In the genomic region with DNA sequence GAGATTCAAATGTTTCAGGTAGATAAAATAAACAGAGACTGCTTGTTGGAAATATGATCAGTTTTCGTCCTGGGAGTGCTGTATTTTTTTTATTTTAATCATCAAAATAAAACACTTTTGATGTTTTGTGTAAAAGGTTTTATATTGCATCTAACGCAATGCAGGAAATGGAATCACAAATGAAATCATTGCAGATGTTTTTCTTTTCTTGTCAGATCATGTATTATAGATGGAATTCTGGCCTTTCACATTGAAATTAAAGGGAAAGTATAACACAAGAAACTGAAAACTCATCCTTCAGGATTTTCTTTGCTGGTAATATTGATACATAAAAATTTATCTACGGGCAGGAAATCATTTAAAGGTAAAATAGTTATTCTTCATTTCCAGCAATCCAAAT, we compare ENCODE assay signal across 27 cellular contexts.
A peak's percentile ranks its signal among the peaks of the same experiment; 100 is the strongest.
DNase-seq lines count a peak whose midpoint lies in the region; ATAC-seq and TF ChIP-seq lines count a peak whose summit lies in the region.
"Had no signal": no experiment of that assay in that cellular context is flagged by ENCODE, and none has a peak within 500 bp of the region (broad histone marks: within the 10 kb centered on the region; RNA-seq: fewer than 3 reads in every experiment).

No MANE protein-coding gene starts in this region.

- H3K27me3 Mint-ChIP-seq in GM23338 (ENCODE audit: insufficient read depth, low read depth, poor library complexity) = no peaks in the 10 kb centered on the region
- H3K27me3 Mint-ChIP-seq: activated B cell treated with CpG ODN at 0.5 μM for 24 hours; activated naive CD4-positive, alpha-beta T cell treated with anti-CD3 and anti-CD28 coated beads, Interleukin-2, amount 50 U/mL, for 24 hours; CD4-positive, alpha-beta T cell; central memory CD8-positive, alpha-beta T cell; stimulated activated naive CD8-positive, alpha-beta T cell treated with anti-CD3 and anti-CD28 coated beads, Interleukin-15, amount 100 ng/mL, for 72 hours had no signal

- H3K79me2 ChIP-seq in Karpas-422 (ENCODE audit: low read length) = no peaks in the 10 kb centered on the region
- H3K79me2 ChIP-seq in mammary epithelial cell (ENCODE audit: insufficient read depth, low read length) = no peaks in the 10 kb centered on the region
- no peaks in the 10 kb centered on the region for H3K79me2 ChIP-seq in GM23338 (replicated peaks; ENCODE audit: insufficient read depth)
- H3K79me2 ChIP-seq: parathyroid adenoma had no signal

- H3K4me3 ChIP-seq in Karpas-422 (ENCODE audit: low read length) (no peak overlapping the region), mammary epithelial cell (replicated peaks in 1 of 3; ENCODE audit: insufficient read depth in 1 of 3, low read depth in 2 of 3, low read length in 3 of 3) (peak overlapping the region; percentile 12 to 53 (median 39)), mesenchymal stem cell (ENCODE audit: insufficient read depth in 1 of 2, low read depth in 1 of 2, low read length in 2 of 2) (peak overlapping the region in 1 of 2 experiments; percentile 40), GM23338 (no peak overlapping the region)
- H3K4me3 ChIP-seq: thyroid gland had no signal

- no peak overlapping the region for H3K4ac ChIP-seq in mesenchymal stem cell (ENCODE audit: low read depth in 1 of 2, low read length in 2 of 2)

- H4K20me1 ChIP-seq in Karpas-422 (ENCODE audit: insufficient read depth, low read depth, low read length) (no peaks in the 10 kb centered on the region), mammary epithelial cell (ENCODE audit: insufficient read depth, low read length) (no peaks in the 10 kb centered on the region), GM23338 (replicated peaks; ENCODE audit: insufficient read depth) (no peaks in the 10 kb centered on the region)

- no peak overlapping the region for H4K91ac ChIP-seq in mesenchymal stem cell (ENCODE audit: low read length)

- no peak overlapping the region for H3K27ac Mint-ChIP-seq in GM23338
- H3K27ac Mint-ChIP-seq: activated B cell treated with CpG ODN at 0.5 μM for 24 hours; activated naive CD4-positive, alpha-beta T cell treated with anti-CD3 and anti-CD28 coated beads, Interleukin-2, amount 50 U/mL, for 24 hours; CD4-positive, alpha-beta T cell; nephron progenitor cell; stimulated activated naive CD8-positive, alpha-beta T cell treated with anti-CD3 and anti-CD28 coated beads, Interleukin-15, amount 100 ng/mL, for 72 hours had no signal

- H3K36me3 Mint-ChIP-seq in GM23338 (ENCODE audit: low read depth) = no peaks in the 10 kb centered on the region
- H3K36me3 Mint-ChIP-seq: activated naive CD4-positive, alpha-beta T cell treated with anti-CD3 and anti-CD28 coated beads, Interleukin-2, amount 50 U/mL, for 24 hours had no signal

- H2BK15ac ChIP-seq in mesenchymal stem cell (ENCODE audit: low read depth, poor library complexity, severe bottlenecking) = no peak overlapping the region

- no peak overlapping the region for H2AK5ac ChIP-seq in mesenchymal stem cell (ENCODE audit: low read length, severe bottlenecking)

- H3K27ac ChIP-seq in Karpas-422 (ENCODE audit: low read length) (no peak overlapping the region), mammary epithelial cell (ENCODE audit: insufficient read depth, low read depth, low read length) (peak overlapping the region; percentile 89), mesenchymal stem cell (ENCODE audit: low read length, poor library complexity, severe bottlenecking) (no peak overlapping the region), GM23338 (ENCODE audit: low read depth) (no peak overlapping the region)
- H3K27ac ChIP-seq: parathyroid adenoma, thyroid gland had no signal

- no peaks in the 10 kb centered on the region for H3K9me3 Mint-ChIP-seq in GM23338
- H3K9me3 Mint-ChIP-seq: activated B cell treated with CpG ODN at 0.5 μM for 24 hours; activated naive CD4-positive, alpha-beta T cell treated with anti-CD3 and anti-CD28 coated beads, Interleukin-2, amount 50 U/mL, for 24 hours; CD4-positive, alpha-beta T cell; central memory CD8-positive, alpha-beta T cell; nephron progenitor cell; stimulated activated naive CD8-positive, alpha-beta T cell treated with anti-CD3 and anti-CD28 coated beads, Interleukin-15, amount 100 ng/mL, for 72 hours had no signal

- H3K14ac ChIP-seq in mesenchymal stem cell (ENCODE audit: low read length in 2 of 2) = no peak overlapping the region

- H3K79me1 ChIP-seq in mesenchymal stem cell (replicated peaks; ENCODE audit: low read length, poor library complexity, severe bottlenecking) = no peaks in the 10 kb centered on the region

- dilution Hi-C loops in mammary epithelial cell (cut with HindIII; ENCODE audit: low sequenced_read_pairs) = no loop called here

- H3K36me3 ChIP-seq in Karpas-422 (ENCODE audit: insufficient read depth, low read length) (no peaks in the 10 kb centered on the region), mammary epithelial cell (ENCODE audit: insufficient read depth, low read length) (no peaks in the 10 kb centered on the region), mesenchymal stem cell (ENCODE audit: control insufficient read depth in 1 of 2, insufficient read depth in 2 of 2, low read depth in 1 of 2, low read length in 2 of 2) (no peaks in the 10 kb centered on the region), GM23338 (ENCODE audit: insufficient read depth) (no peaks in the 10 kb centered on the region)
- H3K36me3 ChIP-seq: thyroid gland had no signal

- no peak overlapping the region for H2BK120ac ChIP-seq in mesenchymal stem cell (ENCODE audit: low read depth, low read length)

- no peak overlapping the region for H3K4me3 Mint-ChIP-seq in GM23338
- H3K4me3 Mint-ChIP-seq: activated B cell treated with CpG ODN at 0.5 μM for 24 hours; activated naive CD4-positive, alpha-beta T cell treated with anti-CD3 and anti-CD28 coated beads, Interleukin-2, amount 50 U/mL, for 24 hours; CD4-positive, alpha-beta T cell; central memory CD8-positive, alpha-beta T cell; nephron progenitor cell; stimulated activated naive CD8-positive, alpha-beta T cell treated with anti-CD3 and anti-CD28 coated beads, Interleukin-15, amount 100 ng/mL, for 72 hours had no signal

- intact Hi-C loops in mammary epithelial cell (cut with micrococcal nuclease) = no loop called here

- no peak overlapping the region for H2BK5ac ChIP-seq in mesenchymal stem cell (ENCODE audit: low read depth, low read length, poor library complexity, severe bottlenecking)

- H3K4me2 ChIP-seq in Karpas-422 (ENCODE audit: low read depth, low read length, poor library complexity, severe bottlenecking) = no peak overlapping the region
- peak overlapping the region; percentile 92 for H3K4me2 ChIP-seq in mammary epithelial cell (ENCODE audit: insufficient read depth, low read depth, low read length)
- H3K4me2 ChIP-seq in mesenchymal stem cell (ENCODE audit: low read length, poor library complexity, severe bottlenecking) = no peak overlapping the region
- no peak overlapping the region for H3K4me2 ChIP-seq in GM23338

- TF ChIP-seq CTCF in mammary epithelial cell (conservative IDR thresholded peaks at IDR 0.05 in 1 of 2, IDR thresholded peaks at IDR 0.05 in 1 of 2; ENCODE audit: extremely low read depth in 1 of 2, insufficient read depth in 1 of 2, low read depth in 1 of 2, low read length in 2 of 2) = no peak
- no peak for TF ChIP-seq CTCF in GM23338 (conservative IDR thresholded peaks at IDR 0.05; ENCODE audit: low read depth in 2 of 2)

- H2AFZ ChIP-seq in Karpas-422 (ENCODE audit: low read length) (0 out of 2 replicates have a peak overlapping the region, but pooled peaks have one; percentile 22), mammary epithelial cell (ENCODE audit: low read depth, low read length) (peak overlapping the region; percentile 44), mesenchymal stem cell (ENCODE audit: low read depth, low read length) (no peak overlapping the region), GM23338 (no peak overlapping the region)
- H2AFZ ChIP-seq: parathyroid adenoma had no signal

- H2BK12ac ChIP-seq in mesenchymal stem cell (ENCODE audit: low read length in 2 of 2) = no peak overlapping the region

- BruUV-seq in mammary epithelial cell (replicated peaks; lab: Mats Ljungman, UMichigan) = no TSS peak

- H3K9me2 ChIP-seq in Karpas-422 (replicated peaks; ENCODE audit: insufficient read depth, low read length) (no peaks in the 10 kb centered on the region), GM23338 (ENCODE audit: insufficient read depth) (no peaks in the 10 kb centered on the region)

- H3K27me3 ChIP-seq in Karpas-422 (ENCODE audit: low read length) (no peaks in the 10 kb centered on the region), mammary epithelial cell (ENCODE audit: insufficient read depth, low read length) (no peaks in the 10 kb centered on the region), mesenchymal stem cell (ENCODE audit: control insufficient read depth in 1 of 2, insufficient read depth in 1 of 2, low read length in 2 of 2) (no peaks in the 10 kb centered on the region), GM23338 (ENCODE audit: insufficient read depth) (no peaks in the 10 kb centered on the region)
- H3K27me3 ChIP-seq: thyroid gland had no signal

- ATAC-seq in GM23338 = no peak
- ATAC-seq: Right ventricle myocardium inferior; sciatic nerve; stimulated activated naive CD8-positive, alpha-beta T cell treated with anti-CD3 and anti-CD28 coated beads, Interleukin-15, amount 100 ng/mL, for 72 hours had no signal

- H3K4me1 ChIP-seq in Karpas-422 (ENCODE audit: low read length) = no peaks in the 10 kb centered on the region
- H3K4me1 ChIP-seq in mammary epithelial cell (ENCODE audit: insufficient read depth, low read length) = peaks cover 21% of the 10 kb centered on the region
- no peaks in the 10 kb centered on the region for H3K4me1 ChIP-seq in mesenchymal stem cell (ENCODE audit: control insufficient read depth, insufficient read depth, low read depth, low read length)
- no peaks in the 10 kb centered on the region for H3K4me1 ChIP-seq in GM23338 (ENCODE audit: insufficient read depth)
- H3K4me1 ChIP-seq: parathyroid adenoma, thyroid gland had no signal

- in situ Hi-C loops in mammary epithelial cell (cut with MboI; ENCODE audit: low sequenced_read_pairs in 2 of 2) = no loop called here

- no peak overlapping the region for H4K8ac ChIP-seq in mesenchymal stem cell (ENCODE audit: low read length)

- no peak overlapping the region for H3K9ac ChIP-seq in Karpas-422 (ENCODE audit: low read length)
- H3K9ac ChIP-seq in mammary epithelial cell (ENCODE audit: insufficient read depth, low read length) = peak overlapping the region; percentile 5
- H3K9ac ChIP-seq in mesenchymal stem cell (ENCODE audit: low read length) = peak overlapping the region; percentile 83
- H3K9ac ChIP-seq: parathyroid adenoma had no signal

- no peak overlapping the region for H3K18ac ChIP-seq in mesenchymal stem cell (ENCODE audit: low read depth in 1 of 2, low read length in 2 of 2)

- 12% methylated on average over 3 of the region's 3 CpGs for WGBS in mammary epithelial cell (ENCODE audit: low coverage, missing lambda C conversion rate)
- no CpG with 5 or more reads among the region's 3 CpGs for WGBS in mesenchymal stem cell

- peaks cover 7% of the 10 kb centered on the region for H3K4me1 Mint-ChIP-seq in GM23338
- H3K4me1 Mint-ChIP-seq: activated B cell treated with CpG ODN at 0.5 μM for 24 hours; activated naive CD4-positive, alpha-beta T cell treated with anti-CD3 and anti-CD28 coated beads, Interleukin-2, amount 50 U/mL, for 24 hours; central memory CD8-positive, alpha-beta T cell; nephron progenitor cell; stimulated activated naive CD8-positive, alpha-beta T cell treated with anti-CD3 and anti-CD28 coated beads, Interleukin-15, amount 100 ng/mL, for 72 hours had no signal

- DNase-seq in DMS53 treated with DMSO at 0.1 percent for 48 hours (lab: John Stamatoyannopoulos, UW; ENCODE audit: unreplicated experiment) (peak; percentile 27), Karpas-422 (no peak), mammary epithelial cell (peak; percentile 36), mesenchymal stem cell (no peak), C1 segment of cervical spinal cord (lab: John Stamatoyannopoulos, UW) (no peak), SKM-1 treated with dmso at 0.1 percent for 144 hours (lab: John Stamatoyannopoulos, UW; ENCODE audit: unreplicated experiment) (no peak), NCI-H2227 (lab: John Stamatoyannopoulos, UW; ENCODE audit: unreplicated experiment) (no peak), GM23338 (ENCODE audit: low spot score) (no peak)
- DNase-seq: activated B cell treated with CpG ODN at 0.5 μM for 24 hours; activated CD4-positive, alpha-beta T cell treated with anti-CD3 and anti-CD28 coated beads, Interleukin-2, amount 50 U/mL, for 4 hours; activated CD8-positive, alpha-beta memory T cell treated with anti-CD3 and anti-CD28 coated beads, Interleukin-2, amount 50 U/mL, for 4 hours; aorta; CD4-positive, alpha-beta T cell; DMS79; NCI-H1105 treated with DMSO at 0.1 percent for 48 hours; NCI-H2029 treated with DMSO at 0.1 percent for 48 hours; NCI-H345; NCI-H82; nephron progenitor cell; stimulated activated CD4-positive, alpha-beta T cell treated with anti-CD3 and anti-CD28 coated beads, Interleukin-15, amount 100 ng/mL, for 24 hours; stimulated activated naive CD8-positive, alpha-beta T cell treated with anti-CD3 and anti-CD28 coated beads, Interleukin-15, amount 100 ng/mL, for 72 hours; thyroid gland had no signal

- no peaks in the 10 kb centered on the region for H3F3A ChIP-seq in GM23338 (replicated peaks; ENCODE audit: low read depth)

- no peak overlapping the region for H3K23ac ChIP-seq in mesenchymal stem cell (ENCODE audit: low read length in 2 of 2)

- CTCF ChIA-PET in mammary epithelial cell (lab: Charles Lee; ENCODE audit: low non-redundant PET) = no interaction called here

- H3K9me3 ChIP-seq in Karpas-422 (ENCODE audit: low read length) (no peaks in the 10 kb centered on the region), mammary epithelial cell (replicated peaks; ENCODE audit: insufficient read depth, low read length) (no peaks in the 10 kb centered on the region), mesenchymal stem cell (ENCODE audit: control insufficient read depth, low read length) (no peaks in the 10 kb centered on the region)
- H3K9me3 ChIP-seq: thyroid gland had no signal

Comparison
In these comparisons a context has a peak if more than half of its experiments do, and no peak if none do; other contexts are left out.
1. DNase-seq: peak in DMS53 treated with DMSO at 0.1 percent for 48 hours (single experiment) and mammary epithelial cell (single experiment); none in Karpas-422 (single experiment), mesenchymal stem cell (single experiment), C1 segment of cervical spinal cord (0 of 14), SKM-1 treated with dmso at 0.1 percent for 144 hours (single experiment), NCI-H2227 (single experiment) and GM23338 (single experiment).
2. H2AFZ ChIP-seq: peak in Karpas-422 (single experiment) and mammary epithelial cell (single experiment); none in mesenchymal stem cell (single experiment) and GM23338 (single experiment).
3. H3K4me3 ChIP-seq: peak in mammary epithelial cell (3 of 3); none in Karpas-422 (single experiment) and GM23338 (single experiment).